Comparison of ENCODE assay signal across 1 cellular context in genomic region chr20:34704177-34705007, GRCh38.
TF ChIP-seq lines count a peak whose summit lies in the region.

A gene with protein sequence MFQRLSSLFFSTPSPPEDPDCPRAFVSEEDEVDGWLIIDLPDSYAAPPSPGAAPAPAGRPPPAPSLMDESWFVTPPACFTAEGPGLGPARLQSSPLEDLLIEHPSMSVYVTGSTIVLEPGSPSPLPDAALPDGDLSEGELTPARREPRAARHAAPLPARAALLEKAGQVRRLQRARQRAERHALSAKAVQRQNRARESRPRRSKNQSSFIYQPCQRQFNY (plus strand): TSS chr20:34704344. CDS start chr20:34708740, 4,396 bp downstream.

TF ChIP-seq in HepG2, 621 proteins besides CTCF, POLR2A, EP300 and RAD21 (continued from another document and continues in another):
- TF ChIP-seq HNF4G (IDR thresholded peaks at IDR 0.05; ENCODE audit: borderline replicate concordance, low read depth, low read length) (peak; percentile 55; the same call in 1 of the 2 replicates), HNF4G (CRISPR knock-in tag; IDR thresholded peaks at IDR 0.05; ENCODE audit: borderline replicate concordance, low read depth) (no peak; the same call in 1 of the 2 replicates), ZNF468 (CRISPR knock-in tag; IDR thresholded peaks at IDR 0.05) (0 out of 2 replicates have a peak, but pooled peaks have one; percentile 71), YY1 (IDR thresholded peaks at IDR 0.05; ENCODE audit: insufficient read depth, insufficient replicate concordance, low read depth, low read length) (peak; percentile 66), ETS1 (CRISPR knock-in tag; IDR thresholded peaks at IDR 0.05) (no peak), XRCC5 (optimal IDR thresholded peaks at IDR 0.05; ENCODE audit: low read length) (peak; percentile 73), POLR2G (IDR thresholded peaks at IDR 0.05; ENCODE audit: low read depth, low read length) (peak; percentile 78), ZNF616 (CRISPR knock-in tag; IDR thresholded peaks at IDR 0.05; ENCODE audit: low read depth) (0 out of 2 replicates have a peak, but pooled peaks have one; percentile 21), TEAD3 (CRISPR knock-in tag; optimal IDR thresholded peaks at IDR 0.05; ENCODE audit: borderline replicate concordance) (no peak), THYN1 (CRISPR knock-in tag; IDR thresholded peaks at IDR 0.05; ENCODE audit: borderline replicate concordance, low read depth) (no peak), ZFP37 (CRISPR knock-in tag; IDR thresholded peaks at IDR 0.05; ENCODE audit: borderline replicate concordance) (peak; percentile 6; the same call in 1 of the 2 replicates), GATAD1 (CRISPR knock-in tag; IDR thresholded peaks at IDR 0.05) (peak; percentile 57; the same call in 1 of the 2 replicates), KDM6A (CRISPR knock-in tag; IDR thresholded peaks at IDR 0.05; ENCODE audit: low read depth) (peak; percentile 55; the same call in 1 of the 2 replicates), NFATC3 (CRISPR knock-in tag; IDR thresholded peaks at IDR 0.05) (peak; percentile 97), CREM (IDR thresholded peaks at IDR 0.05) (peak; percentile 90), CREM (CRISPR knock-in tag; IDR thresholded peaks at IDR 0.05) (peak; percentile 54; the same call in 1 of the 2 replicates), ASH2L (IDR thresholded peaks at IDR 0.05; ENCODE audit: insufficient read length, low read depth, low read length) (peak; percentile 90), BCLAF1 (IDR thresholded peaks at IDR 0.05) (no peak), KAT8 (CRISPR knock-in tag; IDR thresholded peaks at IDR 0.05) (no peak; the same call in 1 of the 2 replicates), REXO4 (CRISPR knock-in tag; IDR thresholded peaks at IDR 0.05; ENCODE audit: borderline replicate concordance) (no peak), SNAPC2 (CRISPR knock-in tag; IDR thresholded peaks at IDR 0.05) (peak; percentile 79), TCF7L2 (IDR thresholded peaks at IDR 0.05; ENCODE audit: low read depth, low read length) (no peak), ATF6 (CRISPR knock-in tag; conservative IDR thresholded peaks at IDR 0.05) (0 out of 2 replicates have a peak, but pooled peaks have one; percentile 73), ZFP1 (CRISPR knock-in tag; IDR thresholded peaks at IDR 0.05) (no peak; the same call in 1 of the 2 replicates), RXRA (CRISPR knock-in tag; IDR thresholded peaks at IDR 0.05) (peak; percentile 100), TAF15 (IDR thresholded peaks at IDR 0.05; ENCODE audit: low read depth, low read length, poor library complexity, severe bottlenecking) (peak; percentile 46)
- TF ChIP-seq, protein P1, sequence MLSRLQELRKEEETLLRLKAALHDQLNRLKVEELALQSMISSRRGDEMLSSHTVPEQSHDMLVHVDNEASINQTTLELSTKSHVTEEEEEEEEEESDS (CRISPR knock-in tag; IDR thresholded peaks at IDR 0.05; ENCODE audit: borderline replicate concordance): no peak; the same call in 1 of the 2 replicates
- TF ChIP-seq, protein P2, sequence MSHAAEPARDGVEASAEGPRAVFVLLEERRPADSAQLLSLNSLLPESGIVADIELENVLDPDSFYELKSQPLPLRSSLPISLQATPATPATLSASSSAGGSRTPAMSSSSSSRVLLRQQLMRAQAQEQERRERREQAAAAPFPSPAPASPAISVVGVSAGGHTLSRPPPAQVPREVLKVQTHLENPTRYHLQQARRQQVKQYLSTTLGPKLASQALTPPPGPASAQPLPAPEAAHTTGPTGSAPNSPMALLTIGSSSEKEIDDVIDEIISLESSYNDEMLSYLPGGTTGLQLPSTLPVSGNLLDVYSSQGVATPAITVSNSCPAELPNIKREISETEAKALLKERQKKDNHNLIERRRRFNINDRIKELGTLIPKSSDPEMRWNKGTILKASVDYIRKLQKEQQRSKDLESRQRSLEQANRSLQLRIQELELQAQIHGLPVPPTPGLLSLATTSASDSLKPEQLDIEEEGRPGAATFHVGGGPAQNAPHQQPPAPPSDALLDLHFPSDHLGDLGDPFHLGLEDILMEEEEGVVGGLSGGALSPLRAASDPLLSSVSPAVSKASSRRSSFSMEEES (CRISPR knock-in tag; IDR thresholded peaks at IDR 0.05): peak; percentile 67; the same call in 1 of the 2 replicates
- TF ChIP-seq, protein P3, sequence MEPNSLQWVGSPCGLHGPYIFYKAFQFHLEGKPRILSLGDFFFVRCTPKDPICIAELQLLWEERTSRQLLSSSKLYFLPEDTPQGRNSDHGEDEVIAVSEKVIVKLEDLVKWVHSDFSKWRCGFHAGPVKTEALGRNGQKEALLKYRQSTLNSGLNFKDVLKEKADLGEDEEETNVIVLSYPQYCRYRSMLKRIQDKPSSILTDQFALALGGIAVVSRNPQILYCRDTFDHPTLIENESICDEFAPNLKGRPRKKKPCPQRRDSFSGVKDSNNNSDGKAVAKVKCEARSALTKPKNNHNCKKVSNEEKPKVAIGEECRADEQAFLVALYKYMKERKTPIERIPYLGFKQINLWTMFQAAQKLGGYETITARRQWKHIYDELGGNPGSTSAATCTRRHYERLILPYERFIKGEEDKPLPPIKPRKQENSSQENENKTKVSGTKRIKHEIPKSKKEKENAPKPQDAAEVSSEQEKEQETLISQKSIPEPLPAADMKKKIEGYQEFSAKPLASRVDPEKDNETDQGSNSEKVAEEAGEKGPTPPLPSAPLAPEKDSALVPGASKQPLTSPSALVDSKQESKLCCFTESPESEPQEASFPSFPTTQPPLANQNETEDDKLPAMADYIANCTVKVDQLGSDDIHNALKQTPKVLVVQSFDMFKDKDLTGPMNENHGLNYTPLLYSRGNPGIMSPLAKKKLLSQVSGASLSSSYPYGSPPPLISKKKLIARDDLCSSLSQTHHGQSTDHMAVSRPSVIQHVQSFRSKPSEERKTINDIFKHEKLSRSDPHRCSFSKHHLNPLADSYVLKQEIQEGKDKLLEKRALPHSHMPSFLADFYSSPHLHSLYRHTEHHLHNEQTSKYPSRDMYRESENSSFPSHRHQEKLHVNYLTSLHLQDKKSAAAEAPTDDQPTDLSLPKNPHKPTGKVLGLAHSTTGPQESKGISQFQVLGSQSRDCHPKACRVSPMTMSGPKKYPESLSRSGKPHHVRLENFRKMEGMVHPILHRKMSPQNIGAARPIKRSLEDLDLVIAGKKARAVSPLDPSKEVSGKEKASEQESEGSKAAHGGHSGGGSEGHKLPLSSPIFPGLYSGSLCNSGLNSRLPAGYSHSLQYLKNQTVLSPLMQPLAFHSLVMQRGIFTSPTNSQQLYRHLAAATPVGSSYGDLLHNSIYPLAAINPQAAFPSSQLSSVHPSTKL (CRISPR knock-in tag; IDR thresholded peaks at IDR 0.05): no peak
- TF ChIP-seq, protein P4, sequence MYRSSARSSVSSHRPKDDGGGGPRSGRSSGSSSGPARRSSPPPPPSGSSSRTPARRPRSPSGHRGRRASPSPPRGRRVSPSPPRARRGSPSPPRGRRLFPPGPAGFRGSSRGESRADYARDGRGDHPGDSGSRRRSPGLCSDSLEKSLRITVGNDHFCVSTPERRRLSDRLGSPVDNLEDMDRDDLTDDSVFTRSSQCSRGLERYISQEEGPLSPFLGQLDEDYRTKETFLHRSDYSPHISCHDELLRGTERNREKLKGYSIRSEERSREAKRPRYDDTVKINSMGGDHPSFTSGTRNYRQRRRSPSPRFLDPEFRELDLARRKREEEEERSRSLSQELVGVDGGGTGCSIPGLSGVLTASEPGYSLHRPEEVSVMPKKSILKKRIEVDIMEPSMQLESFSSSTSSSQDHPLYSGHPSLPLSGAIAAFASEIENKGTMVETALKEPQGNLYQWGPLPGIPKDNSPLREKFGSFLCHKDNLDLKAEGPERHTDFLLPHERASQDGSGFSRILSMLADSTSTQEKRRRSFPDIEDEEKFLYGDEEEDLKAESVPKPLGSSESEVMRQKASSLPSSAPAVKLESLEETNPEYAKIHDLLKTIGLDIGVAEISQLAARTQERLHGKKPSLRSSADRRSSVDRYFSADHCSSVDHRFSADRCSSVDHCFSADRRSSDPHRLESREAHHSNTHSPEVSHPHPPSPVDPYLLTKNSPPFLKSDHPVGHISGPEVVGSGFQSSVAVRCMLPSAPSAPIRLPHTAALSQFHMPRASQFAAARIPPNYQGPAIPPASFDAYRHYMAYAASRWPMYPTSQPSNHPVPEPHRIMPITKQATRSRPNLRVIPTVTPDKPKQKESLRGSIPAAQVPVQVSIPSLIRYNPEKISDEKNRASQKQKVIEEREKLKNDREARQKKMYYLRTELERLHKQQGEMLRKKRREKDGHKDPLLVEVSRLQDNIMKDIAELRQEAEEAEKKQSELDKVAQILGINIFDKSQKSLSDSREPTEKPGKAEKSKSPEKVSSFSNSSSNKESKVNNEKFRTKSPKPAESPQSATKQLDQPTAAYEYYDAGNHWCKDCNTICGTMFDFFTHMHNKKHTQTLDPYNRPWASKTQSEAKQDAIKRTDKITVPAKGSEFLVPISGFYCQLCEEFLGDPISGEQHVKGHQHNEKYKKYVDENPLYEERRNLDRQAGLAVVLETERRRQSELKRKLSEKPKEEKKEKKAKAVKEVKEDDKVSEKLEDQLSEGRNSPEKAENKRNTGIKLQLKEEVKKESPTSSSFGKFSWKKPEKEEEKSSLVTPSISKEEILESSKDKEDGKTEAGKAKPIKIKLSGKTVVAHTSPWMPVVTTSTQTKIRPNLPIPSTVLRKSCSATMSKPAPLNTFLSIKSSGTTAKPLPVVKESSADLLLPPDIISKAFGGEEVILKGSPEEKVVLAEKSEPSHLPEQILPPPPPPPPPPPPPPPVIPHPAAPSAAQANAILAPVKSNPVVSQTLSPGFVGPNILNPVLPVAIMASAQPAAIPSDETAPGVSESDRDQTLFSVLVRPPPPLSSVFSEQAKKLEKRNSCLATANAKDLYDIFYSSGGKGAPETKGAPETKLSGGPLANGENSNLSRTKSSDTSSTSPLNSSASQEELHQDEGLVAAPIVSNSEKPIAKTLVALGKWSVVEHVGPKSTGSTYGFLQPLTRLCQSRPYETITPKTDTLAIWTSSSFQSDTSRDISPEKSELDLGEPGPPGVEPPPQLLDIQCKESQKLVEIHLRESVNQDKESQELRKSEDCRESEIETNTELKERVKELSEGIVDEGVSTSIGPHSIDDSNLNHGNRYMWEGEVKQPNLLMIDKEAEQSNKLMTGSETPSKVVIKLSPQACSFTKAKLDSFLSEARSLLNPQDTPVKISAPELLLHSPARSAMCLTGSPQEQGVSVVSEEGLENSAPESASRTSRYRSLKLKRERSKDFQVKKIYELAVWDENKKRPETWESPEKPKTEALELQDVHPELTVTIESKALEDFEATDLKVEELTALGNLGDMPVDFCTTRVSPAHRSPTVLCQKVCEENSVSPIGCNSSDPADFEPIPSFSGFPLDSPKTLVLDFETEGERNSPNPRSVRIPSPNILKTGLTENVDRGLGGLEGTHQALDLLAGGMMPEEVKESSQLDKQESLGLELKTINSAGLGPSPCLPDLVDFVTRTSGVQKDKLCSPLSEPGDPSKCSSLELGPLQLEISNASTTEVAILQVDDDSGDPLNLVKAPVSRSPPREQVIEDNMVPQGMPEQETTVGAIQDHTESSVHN (CRISPR knock-in tag; IDR thresholded peaks at IDR 0.05): no peak
- TF ChIP-seq, protein P5, sequence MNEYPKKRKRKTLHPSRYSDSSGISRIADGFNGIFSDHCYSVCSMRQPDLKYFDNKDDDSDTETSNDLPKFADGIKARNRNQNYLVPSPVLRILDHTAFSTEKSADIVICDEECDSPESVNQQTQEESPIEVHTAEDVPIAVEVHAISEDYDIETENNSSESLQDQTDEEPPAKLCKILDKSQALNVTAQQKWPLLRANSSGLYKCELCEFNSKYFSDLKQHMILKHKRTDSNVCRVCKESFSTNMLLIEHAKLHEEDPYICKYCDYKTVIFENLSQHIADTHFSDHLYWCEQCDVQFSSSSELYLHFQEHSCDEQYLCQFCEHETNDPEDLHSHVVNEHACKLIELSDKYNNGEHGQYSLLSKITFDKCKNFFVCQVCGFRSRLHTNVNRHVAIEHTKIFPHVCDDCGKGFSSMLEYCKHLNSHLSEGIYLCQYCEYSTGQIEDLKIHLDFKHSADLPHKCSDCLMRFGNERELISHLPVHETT (CRISPR knock-in tag; conservative IDR thresholded peaks at IDR 0.05): peak; percentile 90; the same call in 1 of the 2 replicates
